In genomic region chr14:90661881-90662280, GRCh38 we compare ENCODE assay signal across 22 cellular contexts.
DNase-seq lines count a peak whose midpoint lies in the region; ATAC-seq and TF ChIP-seq lines count a peak whose summit lies in the region.
"Had no signal": no experiment of that assay in that cellular context is flagged by ENCODE, and none has a peak within 500 bp of the region (broad histone marks: within the 10 kb centered on the region; RNA-seq: fewer than 3 reads in every experiment).

No MANE protein-coding gene starts in this region.

- no peak overlapping the region for H3K9ac ChIP-seq in HUES64 (ENCODE audit: low read depth, low read length)
- H3K9ac ChIP-seq: KMS-11, SK-N-SH had no signal

- H3K27ac ChIP-seq in HUES64 (ENCODE audit: low read depth, low read length) (peak overlapping the region; percentile 9; the same call in 1 of the 2 replicates), layer of hippocampus (ENCODE audit: low read depth, low read length) (peak overlapping the region; percentile 67)
- H3K27ac ChIP-seq: KMS-11, neutrophil had no signal

- POLR2A ChIA-PET in WTC11 (lab: Charles Lee): no interaction called here

- TF ChIP-seq CTCF in WTC11 (IDR thresholded peaks at IDR 0.05): no peak
- TF ChIP-seq CTCF in retinal pigment epithelial cell (conservative IDR thresholded peaks at IDR 0.05; ENCODE audit: low read depth, low read length): no peak

- H3K27ac Mint-ChIP-seq in WTC11: no peak overlapping the region
- no peak overlapping the region for H3K27ac Mint-ChIP-seq in activated naive CD8-positive, alpha-beta T cell treated with anti-CD3 and anti-CD28 coated beads for 36 hours
- H3K27ac Mint-ChIP-seq: activated naive CD4-positive, alpha-beta T cell treated with anti-CD3 and anti-CD28 coated beads for 36 hours; stimulated activated naive B cell treated with anti-CD40 and anti-IgM and Interleukin-4, amounts not matched to agents 10 μg/mL and 1 μg/mL and 100 μg/mL, for 72 hours; T-helper 2 cell treated with Interferon-gamma antibody and Interleukin-4, amounts not matched to agents 5 μg/mL and 100 μg/mL, for 36 hours; type B pancreatic cell had no signal

- no peaks in the 10 kb centered on the region for H3K9me3 Mint-ChIP-seq in WTC11
- no peaks in the 10 kb centered on the region for H3K9me3 Mint-ChIP-seq in activated naive CD8-positive, alpha-beta T cell treated with anti-CD3 and anti-CD28 coated beads for 36 hours
- H3K9me3 Mint-ChIP-seq: activated naive CD4-positive, alpha-beta T cell treated with anti-CD3 and anti-CD28 coated beads for 36 hours; activated T-cell treated with anti-CD3 and anti-CD28 coated beads, Interleukin-2, amount 50 U/mL, for 4 hours; CD8-positive, alpha-beta memory T cell; stimulated activated naive B cell treated with anti-CD40 and anti-IgM and Interleukin-4, amounts not matched to agents 10 μg/mL and 1 μg/mL and 100 μg/mL, for 72 hours; T-helper 2 cell treated with Interferon-gamma antibody and Interleukin-4, amounts not matched to agents 5 μg/mL and 100 μg/mL, for 36 hours; type B pancreatic cell had no signal

- H3K4me3 Mint-ChIP-seq in WTC11: no peak overlapping the region
- no peak overlapping the region for H3K4me3 Mint-ChIP-seq in activated naive CD8-positive, alpha-beta T cell treated with anti-CD3 and anti-CD28 coated beads for 36 hours
- H3K4me3 Mint-ChIP-seq: activated naive CD4-positive, alpha-beta T cell treated with anti-CD3 and anti-CD28 coated beads for 36 hours; activated T-cell treated with anti-CD3 and anti-CD28 coated beads, Interleukin-2, amount 50 U/mL, for 4 hours; CD8-positive, alpha-beta memory T cell; stimulated activated naive B cell treated with anti-CD40 and anti-IgM and Interleukin-4, amounts not matched to agents 10 μg/mL and 1 μg/mL and 100 μg/mL, for 72 hours; T-helper 2 cell treated with Interferon-gamma antibody and Interleukin-4, amounts not matched to agents 5 μg/mL and 100 μg/mL, for 36 hours; type B pancreatic cell had no signal

- H3K9me3 ChIP-seq in HUES64 (ENCODE audit: insufficient read depth, low read depth, low read length): no peaks in the 10 kb centered on the region
- H3K9me3 ChIP-seq: neutrophil, SK-N-SH had no signal

- H3K27me3 ChIP-seq in HUES64 (ENCODE audit: insufficient read depth, low read length) (no peaks in the 10 kb centered on the region), layer of hippocampus (ENCODE audit: control insufficient read depth, insufficient read depth, low read length) (no peaks in the 10 kb centered on the region)
- H3K27me3 ChIP-seq: neutrophil had no signal

- ATAC-seq in WTC11 (peak; percentile 35), GM18868 (IDR thresholded peaks at IDR 0.05; ENCODE audit: unreplicated experiment) (no peak)
- ATAC-seq: activated CD4-positive, CD25-positive, alpha-beta regulatory T cell treated with anti-CD3 and anti-CD28 coated beads, Interleukin-2, amount 50 U/mL, for 24 hours; activated T-cell treated with anti-CD3 and anti-CD28 coated beads, Interleukin-2, amount 50 U/mL, for 4 hours; stimulated activated naive B cell treated with anti-CD40 and anti-IgM and Interleukin-4, amounts not matched to agents 10 μg/mL and 1 μg/mL and 100 μg/mL, for 72 hours had no signal

- no peaks in the 10 kb centered on the region for H3K36me3 ChIP-seq in HUES64 (ENCODE audit: insufficient read depth, low read length)

- no peaks in the 10 kb centered on the region; the same call in 1 of the 2 replicates for H3K27me3 Mint-ChIP-seq in WTC11 (ENCODE audit: low read depth)
- H3K27me3 Mint-ChIP-seq in activated naive CD8-positive, alpha-beta T cell treated with anti-CD3 and anti-CD28 coated beads for 36 hours: no peaks in the 10 kb centered on the region
- H3K27me3 Mint-ChIP-seq: type B pancreatic cell had no signal

- CTCF ChIA-PET in WTC11 (lab: Charles Lee): interaction anchor here (0.8 to 2.4 kb wide), 4 partner anchors 35 to 262 kb away, joined by 3 to 7 read pairs (median 4); no protein-coding TSS in a partner anchor

- peaks cover 15% of the 10 kb centered on the region for H3K4me1 ChIP-seq in HUES64 (ENCODE audit: insufficient read depth, low read length)

- peaks cover 34% of the 10 kb centered on the region for H3K4me1 Mint-ChIP-seq in WTC11
- peaks cover 15% of the 10 kb centered on the region for H3K4me1 Mint-ChIP-seq in activated naive CD8-positive, alpha-beta T cell treated with anti-CD3 and anti-CD28 coated beads for 36 hours

- DNase-seq in WTC11 (ENCODE audit: low spot score): no peak
- peak; percentile 82 for DNase-seq in retinal pigment epithelial cell (ENCODE audit: low read depth)
- DNase-seq in activated naive CD8-positive, alpha-beta T cell treated with anti-CD3 and anti-CD28 coated beads for 36 hours: no peak
- DNase-seq in AML-193 (lab: John Stamatoyannopoulos, UW): no peak
- DNase-seq in NCI-H2081 treated with DMSO at 0.1 percent for 48 hours (lab: John Stamatoyannopoulos, UW): no peak
- DNase-seq: activated naive CD4-positive, alpha-beta T cell treated with anti-CD3 and anti-CD28 coated beads for 36 hours; activated T-cell treated with anti-CD3 and anti-CD28 coated beads, Interleukin-2, amount 50 U/mL, for 4 hours; aorta; CD8-positive, alpha-beta memory T cell; NCI-H2029 treated with DMSO at 0.1 percent for 48 hours; NCI-H748 treated with DMSO at 0.1 percent for 48 hours; retina; SK-N-SH; stimulated activated naive B cell treated with anti-CD40 and anti-IgM and Interleukin-4, amounts not matched to agents 10 μg/mL and 1 μg/mL and 100 μg/mL, for 72 hours had no signal

- 0 out of 2 replicates have a peak, but pooled peaks cover 1% of the 10 kb centered on the region for H3K36me3 Mint-ChIP-seq in WTC11
- no peaks in the 10 kb centered on the region for H3K36me3 Mint-ChIP-seq in activated naive CD8-positive, alpha-beta T cell treated with anti-CD3 and anti-CD28 coated beads for 36 hours
- H3K36me3 Mint-ChIP-seq: CD8-positive, alpha-beta memory T cell; stimulated activated naive B cell treated with anti-CD40 and anti-IgM and Interleukin-4, amounts not matched to agents 10 μg/mL and 1 μg/mL and 100 μg/mL, for 72 hours had no signal

- H3K4me3 ChIP-seq in HUES64 (ENCODE audit: low read length) (no peak overlapping the region), retinal pigment epithelial cell (ENCODE audit: low read length) (no peak overlapping the region)

- 81% methylated on average over 8 of the region's 8 CpGs for WGBS in HUES64

TF ChIP-seq in WTC11, 78 proteins besides CTCF, POLR2A, EP300 and RAD21:
- TF ChIP-seq PRRX2 (CRISPR knock-in tag; IDR thresholded peaks at IDR 0.05) (no peak), ZNF263 (CRISPR knock-in tag; IDR thresholded peaks at IDR 0.05; ENCODE audit: low read depth) (no peak), ATF1 (CRISPR knock-in tag; IDR thresholded peaks at IDR 0.05) (no peak), SMAD3 (CRISPR knock-in tag; IDR thresholded peaks at IDR 0.05; ENCODE audit: borderline replicate concordance) (no peak)
- TF ChIP-seq, protein P1, sequence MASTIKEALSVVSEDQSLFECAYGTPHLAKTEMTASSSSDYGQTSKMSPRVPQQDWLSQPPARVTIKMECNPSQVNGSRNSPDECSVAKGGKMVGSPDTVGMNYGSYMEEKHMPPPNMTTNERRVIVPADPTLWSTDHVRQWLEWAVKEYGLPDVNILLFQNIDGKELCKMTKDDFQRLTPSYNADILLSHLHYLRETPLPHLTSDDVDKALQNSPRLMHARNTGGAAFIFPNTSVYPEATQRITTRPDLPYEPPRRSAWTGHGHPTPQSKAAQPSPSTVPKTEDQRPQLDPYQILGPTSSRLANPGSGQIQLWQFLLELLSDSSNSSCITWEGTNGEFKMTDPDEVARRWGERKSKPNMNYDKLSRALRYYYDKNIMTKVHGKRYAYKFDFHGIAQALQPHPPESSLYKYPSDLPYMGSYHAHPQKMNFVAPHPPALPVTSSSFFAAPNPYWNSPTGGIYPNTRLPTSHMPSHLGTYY (CRISPR knock-in tag; IDR thresholded peaks at IDR 0.05): no peak
- TF ChIP-seq, protein P2, sequence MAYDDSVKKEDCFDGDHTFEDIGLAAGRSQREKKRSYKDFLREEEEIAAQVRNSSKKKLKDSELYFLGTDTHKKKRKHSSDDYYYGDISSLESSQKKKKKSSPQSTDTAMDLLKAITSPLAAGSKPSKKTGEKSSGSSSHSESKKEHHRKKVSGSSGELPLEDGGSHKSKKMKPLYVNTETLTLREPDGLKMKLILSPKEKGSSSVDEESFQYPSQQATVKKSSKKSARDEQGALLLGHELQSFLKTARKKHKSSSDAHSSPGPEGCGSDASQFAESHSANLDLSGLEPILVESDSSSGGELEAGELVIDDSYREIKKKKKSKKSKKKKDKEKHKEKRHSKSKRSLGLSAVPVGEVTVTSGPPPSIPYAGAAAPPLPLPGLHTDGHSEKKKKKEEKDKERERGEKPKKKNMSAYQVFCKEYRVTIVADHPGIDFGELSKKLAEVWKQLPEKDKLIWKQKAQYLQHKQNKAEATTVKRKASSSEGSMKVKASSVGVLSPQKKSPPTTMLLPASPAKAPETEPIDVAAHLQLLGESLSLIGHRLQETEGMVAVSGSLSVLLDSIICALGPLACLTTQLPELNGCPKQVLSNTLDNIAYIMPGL (CRISPR knock-in tag; IDR thresholded peaks at IDR 0.05): no peak
